19 cellular contexts compared by ENCODE assay signal in the genomic region with DNA sequence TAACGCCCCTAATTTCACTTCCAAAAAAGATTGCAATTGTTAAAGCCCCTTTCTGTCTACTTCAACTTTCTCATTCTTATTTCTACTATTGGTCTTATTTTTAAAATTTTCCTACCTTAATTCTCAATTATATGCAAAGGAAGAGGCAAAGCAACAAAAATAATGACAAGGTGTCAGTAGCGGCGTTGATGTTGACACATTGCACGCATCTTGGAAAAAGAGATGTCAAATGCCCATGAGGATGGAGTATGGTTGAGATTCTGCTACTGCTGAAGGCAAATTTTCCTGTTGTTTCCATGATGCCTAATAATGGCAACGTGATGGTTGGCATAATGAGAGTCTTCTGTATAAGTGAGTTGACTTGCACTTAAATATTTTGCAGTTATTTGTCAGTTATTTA.
A peak's percentile ranks its signal among the peaks of the same experiment; 100 is the strongest.
DNase-seq lines count a peak whose midpoint lies in the region; ATAC-seq, FAIRE-seq and TF ChIP-seq lines count a peak whose summit lies in the region.
"Had no signal": no experiment of that assay in that cellular context is flagged by ENCODE, and none has a peak within 500 bp of the region (broad histone marks: within the 10 kb centered on the region; RNA-seq: fewer than 3 reads in every experiment).

No MANE protein-coding gene starts in this region.

- no peak for ATAC-seq in heart left ventricle
- ATAC-seq: A549; CD8-positive, alpha-beta T cell had no signal

- no peak overlapping the region for H3K27ac Mint-ChIP-seq in astrocyte (ENCODE audit: unreplicated experiment)
- peak overlapping the region; percentile 96 for H3K27ac Mint-ChIP-seq in mesothelial cell of epicardium
- H3K27ac Mint-ChIP-seq: B cell; CD4-positive, alpha-beta T cell; CD8-positive, alpha-beta T cell had no signal

- peaks cover 10% of the 10 kb centered on the region for H3K4me1 Mint-ChIP-seq in astrocyte (ENCODE audit: low read depth, unreplicated experiment)
- peaks cover 38% of the 10 kb centered on the region for H3K4me1 Mint-ChIP-seq in mesothelial cell of epicardium
- H3K4me1 Mint-ChIP-seq: B cell had no signal

- DNase-seq in astrocyte (ENCODE audit: low read depth) (no peak), mesothelial cell of epicardium (ENCODE audit: low spot score in 2 of 2, unreplicated experiment in 2 of 2) (no peak), heart left ventricle (no peak), dorsolateral prefrontal cortex (no peak)
- DNase-seq: AML-193; Caco-2; Calu3; CD4-positive, alpha-beta T cell; CD8-positive, alpha-beta T cell; DMS79 treated with DMSO at 0.1 percent for 48 hours; GF-D8 had no signal

- H3K4me3 ChIP-seq in astrocyte (ENCODE audit: insufficient read depth, low read depth, low read length), result no peak overlapping the region
- H3K4me3 ChIP-seq in neural cell (ENCODE audit: low read length), result peak overlapping the region; percentile 29
- H3K4me3 ChIP-seq in heart left ventricle, result no peak overlapping the region
- H3K4me3 ChIP-seq in dorsolateral prefrontal cortex, result no peak overlapping the region
- H3K4me3 ChIP-seq: A549; BLaER1 treated with 17β-estradiol and CSF1 and Interleukin-3, amounts not matched to agents 10 nM and 100 nM had no signal

- TF ChIP-seq POLR2A in heart left ventricle (IDR thresholded peaks at IDR 0.05), result no peak

- H3K27ac ChIP-seq in astrocyte (ENCODE audit: low read depth, low read length) (no peak overlapping the region), neural cell (ENCODE audit: low read length) (peak overlapping the region; percentile 58), heart left ventricle (no peak overlapping the region), dorsolateral prefrontal cortex (no peak overlapping the region)
- H3K27ac ChIP-seq: 22Rv1; A549; BLaER1 treated with 17β-estradiol and CSF1 and Interleukin-3, amounts not matched to agents 10 nM and 100 nM; C4-2B had no signal

- FAIRE-seq in astrocyte (lab: Jason Lieb, UNC), result peak; percentile 9
- FAIRE-seq: A549, GM12891, GM18507 had no signal

- no peaks in the 10 kb centered on the region for H3K27me3 ChIP-seq in astrocyte (ENCODE audit: insufficient read depth, low read length)
- H3K27me3 ChIP-seq in neural cell (ENCODE audit: insufficient read depth, low read depth, low read length), result no peaks in the 10 kb centered on the region
- H3K27me3 ChIP-seq in heart left ventricle, result no peaks in the 10 kb centered on the region
- H3K27me3 ChIP-seq in dorsolateral prefrontal cortex, result no peaks in the 10 kb centered on the region
- H3K27me3 ChIP-seq: BLaER1 treated with 17β-estradiol and CSF1 and Interleukin-3, amounts not matched to agents 10 nM and 100 nM had no signal

- no peaks in the 10 kb centered on the region for H3K9me2 ChIP-seq in neural cell (ENCODE audit: insufficient read depth, low read length)

- WGBS in heart left ventricle, 4 donors, result 76 to 89% (median 77%) methylated on average over 5 of the region's 5 CpGs

- H2AFZ ChIP-seq in astrocyte (ENCODE audit: low read depth, low read length) (no peak overlapping the region), neural cell (ENCODE audit: low read depth, low read length) (no peak overlapping the region)

- no peak for TF ChIP-seq RAD21 in neural cell (conservative IDR thresholded peaks at IDR 0.05)

- TF ChIP-seq CTCF in astrocyte (IDR thresholded peaks at IDR 0.05; ENCODE audit: insufficient read depth, low read depth, low read length), result no peak
- TF ChIP-seq CTCF in mesothelial cell of epicardium (IDR thresholded peaks at IDR 0.05; ENCODE audit: unreplicated experiment), result no peak
- no peak for TF ChIP-seq CTCF in neural cell (IDR thresholded peaks at IDR 0.05; ENCODE audit: poor library complexity, severe bottlenecking)
- TF ChIP-seq CTCF in heart left ventricle (IDR thresholded peaks at IDR 0.05), result no peak
- no peak for TF ChIP-seq CTCF in dorsolateral prefrontal cortex (IDR thresholded peaks at IDR 0.05 in 54 of 56, conservative IDR thresholded peaks at IDR 0.05 in 2 of 56; ENCODE audit: low read depth in 1 of 56, partially characterized antibody in 56 of 56)

- H3K27me3 Mint-ChIP-seq in astrocyte (ENCODE audit: low read depth, unreplicated experiment), result no peaks in the 10 kb centered on the region
- H3K27me3 Mint-ChIP-seq in mesothelial cell of epicardium (ENCODE audit: low read depth), result no peaks in the 10 kb centered on the region
- H3K27me3 Mint-ChIP-seq: B cell; CD4-positive, alpha-beta T cell had no signal

- no peak overlapping the region for H3K4me3 Mint-ChIP-seq in astrocyte (ENCODE audit: unreplicated experiment)
- no peak overlapping the region for H3K4me3 Mint-ChIP-seq in mesothelial cell of epicardium
- H3K4me3 Mint-ChIP-seq: B cell; CD4-positive, alpha-beta T cell; CD8-positive, alpha-beta T cell had no signal

- peak; percentile 95 for TF ChIP-seq EP300 in neural cell (conservative IDR thresholded peaks at IDR 0.05; ENCODE audit: poor library complexity, severe bottlenecking)

- H3K9me3 Mint-ChIP-seq in astrocyte (ENCODE audit: unreplicated experiment) (no peaks in the 10 kb centered on the region), mesothelial cell of epicardium (peaks cover 3% of the 10 kb centered on the region)
- H3K9me3 Mint-ChIP-seq: CD8-positive, alpha-beta T cell had no signal

- H3K36me3 Mint-ChIP-seq in astrocyte (ENCODE audit: low read depth, unreplicated experiment), result no peaks in the 10 kb centered on the region
- peaks cover 2% of the 10 kb centered on the region for H3K36me3 Mint-ChIP-seq in mesothelial cell of epicardium

- no peaks in the 10 kb centered on the region for H3F3A ChIP-seq in neural cell (ENCODE audit: insufficient read depth, low read length, poor library complexity, severe bottlenecking)

- no peaks in the 10 kb centered on the region for H3K36me3 ChIP-seq in astrocyte (ENCODE audit: insufficient read depth, low read length)
- H3K36me3 ChIP-seq in neural cell (ENCODE audit: insufficient read depth, low read length), result no peaks in the 10 kb centered on the region
- no peaks in the 10 kb centered on the region for H3K36me3 ChIP-seq in heart left ventricle

- H3K9ac ChIP-seq in astrocyte (ENCODE audit: low read length) (no peak overlapping the region), neural cell (ENCODE audit: low read length) (no peak overlapping the region)
- H3K9ac ChIP-seq: BLaER1 treated with 17β-estradiol and CSF1 and Interleukin-3, amounts not matched to agents 10 nM and 100 nM had no signal

- intact Hi-C loops in heart left ventricle (cut with DNase I) (loop anchor here in 2 of 10 donors (5.0 to 10.0 kb wide), 2 partner anchors 792 to 794 kb away; no protein-coding TSS in a partner anchor), dorsolateral prefrontal cortex (cut with DNase I) (no loop called here)

- H3K79me2 ChIP-seq in astrocyte (ENCODE audit: insufficient read depth, low read length) (no peaks in the 10 kb centered on the region), neural cell (replicated peaks; ENCODE audit: insufficient read depth, low read length) (no peaks in the 10 kb centered on the region)

- H3K4me1 ChIP-seq in astrocyte (ENCODE audit: insufficient read depth, low read length) (peaks cover 4% of the 10 kb centered on the region), heart left ventricle (peaks cover 0 to 17% (median 0%) of the 10 kb centered on the region in 12 donors)
- H3K4me1 ChIP-seq: A549; BLaER1 treated with 17β-estradiol and CSF1 and Interleukin-3, amounts not matched to agents 10 nM and 100 nM had no signal

- H3K4me2 ChIP-seq in astrocyte (ENCODE audit: low read length) (no peak overlapping the region), neural cell (ENCODE audit: low read length) (peak overlapping the region; percentile 37)
- H3K4me2 ChIP-seq: A549; BLaER1 treated with 17β-estradiol and CSF1 and Interleukin-3, amounts not matched to agents 10 nM and 100 nM had no signal

- H4K20me1 ChIP-seq in astrocyte (ENCODE audit: insufficient read depth, low read length) (no peaks in the 10 kb centered on the region), neural cell (ENCODE audit: insufficient read depth) (no peaks in the 10 kb centered on the region)
- H4K20me1 ChIP-seq: BLaER1 treated with 17β-estradiol and CSF1 and Interleukin-3, amounts not matched to agents 10 nM and 100 nM had no signal

- H3K9me3 ChIP-seq in astrocyte (ENCODE audit: insufficient read depth, low read depth, low read length) (no peaks in the 10 kb centered on the region), neural cell (ENCODE audit: low read length) (no peaks in the 10 kb centered on the region), heart left ventricle (peaks cover 0 to 2% (median 0%) of the 10 kb centered on the region in 12 donors)
- H3K9me3 ChIP-seq: A549, Caco-2 had no signal

TF ChIP-seq in neural cell, 6 proteins besides CTCF, POLR2A, EP300 and RAD21:
- TF ChIP-seq EZH2 (IDR thresholded peaks at IDR 0.05; ENCODE audit: borderline replicate concordance, insufficient read depth, low read length, poor library complexity, severe bottlenecking) (no peak), POLR2AphosphoS5 (IDR thresholded peaks at IDR 0.05) (peak; percentile 51), TAF1 (IDR thresholded peaks at IDR 0.05; ENCODE audit: low read depth) (no peak), MXI1 (conservative IDR thresholded peaks at IDR 0.05; ENCODE audit: poor library complexity, severe bottlenecking) (no peak), SMC3 (conservative IDR thresholded peaks at IDR 0.05; ENCODE audit: poor library complexity) (peak; percentile 12)
- TF ChIP-seq, protein P1, sequence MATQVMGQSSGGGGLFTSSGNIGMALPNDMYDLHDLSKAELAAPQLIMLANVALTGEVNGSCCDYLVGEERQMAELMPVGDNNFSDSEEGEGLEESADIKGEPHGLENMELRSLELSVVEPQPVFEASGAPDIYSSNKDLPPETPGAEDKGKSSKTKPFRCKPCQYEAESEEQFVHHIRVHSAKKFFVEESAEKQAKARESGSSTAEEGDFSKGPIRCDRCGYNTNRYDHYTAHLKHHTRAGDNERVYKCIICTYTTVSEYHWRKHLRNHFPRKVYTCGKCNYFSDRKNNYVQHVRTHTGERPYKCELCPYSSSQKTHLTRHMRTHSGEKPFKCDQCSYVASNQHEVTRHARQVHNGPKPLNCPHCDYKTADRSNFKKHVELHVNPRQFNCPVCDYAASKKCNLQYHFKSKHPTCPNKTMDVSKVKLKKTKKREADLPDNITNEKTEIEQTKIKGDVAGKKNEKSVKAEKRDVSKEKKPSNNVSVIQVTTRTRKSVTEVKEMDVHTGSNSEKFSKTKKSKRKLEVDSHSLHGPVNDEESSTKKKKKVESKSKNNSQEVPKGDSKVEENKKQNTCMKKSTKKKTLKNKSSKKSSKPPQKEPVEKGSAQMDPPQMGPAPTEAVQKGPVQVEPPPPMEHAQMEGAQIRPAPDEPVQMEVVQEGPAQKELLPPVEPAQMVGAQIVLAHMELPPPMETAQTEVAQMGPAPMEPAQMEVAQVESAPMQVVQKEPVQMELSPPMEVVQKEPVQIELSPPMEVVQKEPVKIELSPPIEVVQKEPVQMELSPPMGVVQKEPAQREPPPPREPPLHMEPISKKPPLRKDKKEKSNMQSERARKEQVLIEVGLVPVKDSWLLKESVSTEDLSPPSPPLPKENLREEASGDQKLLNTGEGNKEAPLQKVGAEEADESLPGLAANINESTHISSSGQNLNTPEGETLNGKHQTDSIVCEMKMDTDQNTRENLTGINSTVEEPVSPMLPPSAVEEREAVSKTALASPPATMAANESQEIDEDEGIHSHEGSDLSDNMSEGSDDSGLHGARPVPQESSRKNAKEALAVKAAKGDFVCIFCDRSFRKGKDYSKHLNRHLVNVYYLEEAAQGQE (IDR thresholded peaks at IDR 0.05; ENCODE audit: borderline replicate concordance), result peak; percentile 85
